ENCODE assay signal across 22 cellular contexts in the genomic region with DNA sequence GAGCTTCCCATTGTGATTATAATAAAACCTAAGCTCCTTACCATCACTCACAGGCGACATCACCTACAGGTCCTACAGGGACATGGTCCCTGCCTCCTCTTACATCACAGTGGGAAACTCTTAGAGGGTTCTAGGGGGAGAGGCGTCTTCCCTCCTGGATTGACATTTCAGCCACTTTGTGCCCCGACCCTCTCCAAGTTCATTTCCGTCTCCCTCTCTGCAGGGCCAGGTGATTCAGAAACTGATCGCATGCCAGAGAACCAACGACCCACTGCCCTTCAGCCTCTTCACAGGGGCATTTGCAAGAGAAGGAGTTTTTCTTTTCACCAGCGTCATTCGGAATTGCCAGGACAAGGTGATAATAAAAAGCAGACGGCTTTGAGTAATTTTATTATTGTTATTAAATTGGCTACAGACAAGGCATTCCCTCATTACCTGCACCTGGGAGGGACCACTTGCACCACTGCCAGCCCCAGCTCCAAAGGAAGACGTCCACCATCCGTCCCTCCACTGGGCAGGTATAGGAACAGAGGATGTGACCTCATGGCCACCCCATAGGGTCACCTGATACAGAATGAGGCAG.
"Had no signal": no experiment of that assay in that cellular context is flagged by ENCODE, and none has a peak within 500 bp of the region (broad histone marks: within the 10 kb centered on the region; RNA-seq: fewer than 3 reads in every experiment).

No MANE protein-coding gene starts in this region.

- H3K4me3 Mint-ChIP-seq: activated CD4-positive, alpha-beta T cell treated with anti-CD3 and anti-CD28 coated beads, Interleukin-2, amount 10 ng/mL, durations not matched to agents 7 days and 5 days; activated T-cell treated with anti-CD3 and anti-CD28 coated beads, Interleukin-2, amount 50 U/mL, for 4 hours; immature natural killer cell; natural killer cell had no signal

- H3K36me3 Mint-ChIP-seq: activated naive CD4-positive, alpha-beta T cell treated with anti-CD3 and anti-CD28 coated beads, Interleukin-2, amount 50 U/mL, for 72 hours; immature natural killer cell; natural killer cell had no signal

- H3K27me3 ChIP-seq: adrenal gland, breast epithelium, esophagus muscularis mucosa, uterus had no signal

- H3K4me3 ChIP-seq: adrenal gland, breast epithelium, esophagus muscularis mucosa, heart right ventricle, tibial artery, uterus had no signal

- FAIRE-seq: astrocyte, endothelial cell of umbilical vein had no signal

- H3K9me3 ChIP-seq: adrenal gland, breast epithelium, esophagus muscularis mucosa, tibial artery, uterus had no signal

- H3K27ac ChIP-seq: adrenal gland, breast epithelium, esophagus muscularis mucosa, heart right ventricle, tibial artery, uterus had no signal

- H3K9me3 Mint-ChIP-seq: activated CD4-positive, alpha-beta T cell treated with anti-CD3 and anti-CD28 coated beads, Interleukin-2, amount 10 ng/mL, durations not matched to agents 7 days and 5 days; activated naive CD4-positive, alpha-beta T cell treated with anti-CD3 and anti-CD28 coated beads, Interleukin-2, amount 50 U/mL, for 72 hours; activated T-cell treated with anti-CD3 and anti-CD28 coated beads, Interleukin-2, amount 50 U/mL, for 4 hours; immature natural killer cell; natural killer cell had no signal

- DNase-seq: activated CD4-positive, alpha-beta T cell treated with anti-CD3 and anti-CD28 coated beads, Interleukin-2, amount 10 ng/mL, durations not matched to agents 7 days and 5 days; activated CD8-positive, alpha-beta memory T cell treated with anti-CD3 and anti-CD28 coated beads, Interleukin-2, amount 50 U/mL, for 4 hours; activated effector memory CD4-positive, alpha-beta T cell treated with Interleukin-2 at 50 U/mL for 16 hours; activated T-cell treated with anti-CD3 and anti-CD28 coated beads, Interleukin-2, amount 50 U/mL, for 4 hours; adrenal gland; cortex of kidney; effector CD8-positive, alpha-beta T cell; heart right ventricle; immature natural killer cell; kidney glomerular epithelial cell; mesenchymal stem cell; natural killer cell; nucleus accumbens; stimulated activated CD4-positive, alpha-beta T cell treated with anti-CD3 and anti-CD28 coated beads, Interleukin-1b, Interleukin-23, amount 100 ng/mL, for 48 hours; stimulated activated naive CD4-positive, alpha-beta T cell treated with Interleukin-2 at 50 U/mL for 16 hours; tibial artery; uterus had no signal

- H3K36me3 ChIP-seq: adrenal gland, breast epithelium, esophagus muscularis mucosa, heart right ventricle, tibial artery, uterus had no signal

- H3K27ac Mint-ChIP-seq: activated CD4-positive, alpha-beta T cell treated with anti-CD3 and anti-CD28 coated beads, Interleukin-2, amount 10 ng/mL, durations not matched to agents 7 days and 5 days; activated naive CD4-positive, alpha-beta T cell treated with anti-CD3 and anti-CD28 coated beads, Interleukin-2, amount 50 U/mL, for 72 hours; immature natural killer cell; natural killer cell had no signal

- H3K4me1 ChIP-seq: uterus had no signal
